Comparison of ENCODE assay signal across 6 cellular contexts in genomic region chr6:106770663-106771062, GRCh38.
"Had no signal": no experiment of that assay in that cellular context is flagged by ENCODE, and none has a peak within 500 bp of the region (broad histone marks: within the 10 kb centered on the region; RNA-seq: fewer than 3 reads in every experiment).

No MANE protein-coding gene starts in this region.

- ATAC-seq: GM12878 had no signal

- FAIRE-seq: G401.6, GM12878, GM12891, GM18507, GM19239 had no signal

- DNase-seq: GDM1 had no signal

- H3K4me3 ChIP-seq: GM12878 had no signal
